Comparison of ENCODE assay signal across 11 cellular contexts in genomic region chr5:150441813-150442698, GRCh38. TPM values are rescaled to one million over a fixed set of nuclear protein-coding genes. Genes with fewer than 3 reads are reported as not detected.
A peak's percentile ranks its signal among the peaks of the same experiment; 100 is the strongest.
DNase-seq lines count a peak whose midpoint lies in the region; ATAC-seq and TF ChIP-seq lines count a peak whose summit lies in the region.
"Had no signal": no experiment of that assay in that cellular context is flagged by ENCODE, and none has a peak within 500 bp of the region (broad histone marks: within the 10 kb centered on the region; RNA-seq: fewer than 3 reads in every experiment).

No MANE protein-coding gene starts in this region.

- 75% methylated on average over 18 of the region's 18 CpGs for whole genome bisulfite sequencing in smooth muscle cell (ENCODE audit: low lambda C conversion rate)

- no peak overlapping the region for H3K4me3 Mint-ChIP-seq in activated naive CD4-positive, alpha-beta T cell treated with anti-CD3 and anti-CD28 coated beads, Interleukin-2, amount 50 U/mL, for 24 hours
- no peak overlapping the region for H3K4me3 Mint-ChIP-seq in activated naive CD4-positive, alpha-beta T cell treated with anti-CD3 and anti-CD28 coated beads, Interleukin-2, amount 10 ng/mL, durations not matched to agents 7 days and 5 days
- no peak overlapping the region for H3K4me3 Mint-ChIP-seq in WTC11
- H3K4me3 Mint-ChIP-seq: dendritic cell treated with granulocyte-macrophage colony-stimulating factor and Interleukin-4, amounts not matched to agents 40 ng/mL and 50 ng/mL, for 4 days had no signal

- no peak for DNase-seq in activated naive CD4-positive, alpha-beta T cell treated with anti-CD3 and anti-CD28 coated beads, Interleukin-2, amount 10 ng/mL, durations not matched to agents 7 days and 5 days
- DNase-seq in WTC11 (ENCODE audit: low spot score) (no peak), left cardiac atrium (peak; percentile 46), NCI-H2227 treated with DMSO at 0.1 percent for 48 hours (lab: John Stamatoyannopoulos, UW) (no peak), smooth muscle cell (lab: John Stamatoyannopoulos, UW; ENCODE audit: unreplicated experiment) (no peak)
- DNase-seq: CD4-positive, CD25-positive, alpha-beta regulatory T cell; NCI-H187 had no signal

- H3K36me3 ChIP-seq in subcutaneous abdominal adipose tissue (ENCODE audit: control insufficient read depth in 5 of 5, insufficient read depth in 5 of 5, low read length in 5 of 5) = peaks cover 6 to 44% (median 40%) of the 10 kb centered on the region in 5 donors
- H3K36me3 ChIP-seq in smooth muscle cell (ENCODE audit: low read depth) = peaks cover 12% of the 10 kb centered on the region

- H3K4me3 ChIP-seq in subcutaneous abdominal adipose tissue (ENCODE audit: low read depth in 1 of 5, low read length in 5 of 5) (peak overlapping the region in 3 of 5 donors; percentile 9 to 33 (median 23)), smooth muscle cell (no peak overlapping the region)

- peaks cover 17% of the 10 kb centered on the region for H3K36me3 Mint-ChIP-seq in activated naive CD4-positive, alpha-beta T cell treated with anti-CD3 and anti-CD28 coated beads, Interleukin-2, amount 50 U/mL, for 24 hours
- H3K36me3 Mint-ChIP-seq in activated naive CD4-positive, alpha-beta T cell treated with anti-CD3 and anti-CD28 coated beads, Interleukin-2, amount 10 ng/mL, durations not matched to agents 7 days and 5 days = peaks cover 40% of the 10 kb centered on the region
- peaks cover 39% of the 10 kb centered on the region for H3K36me3 Mint-ChIP-seq in WTC11

- peak overlapping the region; percentile 30 for H3K27ac ChIP-seq in subcutaneous abdominal adipose tissue (ENCODE audit: low read depth, low read length)
- no peak overlapping the region for H3K27ac ChIP-seq in smooth muscle cell (ENCODE audit: low read depth)

- no peaks in the 10 kb centered on the region for H3K27me3 ChIP-seq in subcutaneous abdominal adipose tissue (ENCODE audit: control insufficient read depth in 5 of 5, insufficient read depth in 4 of 5, low read length in 5 of 5)
- H3K27me3 ChIP-seq in smooth muscle cell (ENCODE audit: low read depth) = no peaks in the 10 kb centered on the region

- TF ChIP-seq CTCF in WTC11 (IDR thresholded peaks at IDR 0.05) (no peak), smooth muscle cell (IDR thresholded peaks at IDR 0.05; ENCODE audit: borderline replicate concordance, insufficient read depth, poor library complexity, severe bottlenecking) (no peak)

- H3K27ac Mint-ChIP-seq in activated naive CD4-positive, alpha-beta T cell treated with anti-CD3 and anti-CD28 coated beads, Interleukin-2, amount 50 U/mL, for 24 hours = peak overlapping the region; percentile 68
- no peak overlapping the region for H3K27ac Mint-ChIP-seq in activated naive CD4-positive, alpha-beta T cell treated with anti-CD3 and anti-CD28 coated beads, Interleukin-2, amount 10 ng/mL, durations not matched to agents 7 days and 5 days
- peak overlapping the region; percentile 82 for H3K27ac Mint-ChIP-seq in WTC11

- peaks cover 24% of the 10 kb centered on the region for H3K4me1 Mint-ChIP-seq in activated naive CD4-positive, alpha-beta T cell treated with anti-CD3 and anti-CD28 coated beads, Interleukin-2, amount 50 U/mL, for 24 hours
- H3K4me1 Mint-ChIP-seq in activated naive CD4-positive, alpha-beta T cell treated with anti-CD3 and anti-CD28 coated beads, Interleukin-2, amount 10 ng/mL, durations not matched to agents 7 days and 5 days = peaks cover 18% of the 10 kb centered on the region
- peaks cover 34% of the 10 kb centered on the region for H3K4me1 Mint-ChIP-seq in WTC11

- CTCF ChIA-PET in activated naive CD4-positive, alpha-beta T cell treated with anti-CD3 and anti-CD28 coated beads, Interleukin-2, amount 10 ng/mL, durations not matched to agents 7 days and 5 days (lab: Charles Lee) = interaction anchor here (0.7 kb wide), 1 partner anchor 15 kb away, joined by 3 read pairs; no protein-coding TSS in a partner anchor
- CTCF ChIA-PET in WTC11 (lab: Charles Lee) = interaction anchor here (0.9 to 2.4 kb wide), 4 partner anchors 8 to 103 kb away, joined by 3 to 12 read pairs (median 4); no protein-coding TSS in a partner anchor

- ATAC-seq in WTC11 = peak; percentile 55
- peak; percentile 59 to 82 for ATAC-seq in left cardiac atrium
- no peak for ATAC-seq in HG02571 (IDR thresholded peaks at IDR 0.05; ENCODE audit: unreplicated experiment)

- H3K4me1 ChIP-seq in subcutaneous abdominal adipose tissue (ENCODE audit: control insufficient read depth in 5 of 5, insufficient read depth in 5 of 5, low read length in 5 of 5) (peaks cover 0 to 16% (median 13%) of the 10 kb centered on the region in 5 donors), smooth muscle cell (ENCODE audit: low read depth) (no peaks in the 10 kb centered on the region)

- no peak overlapping the region for H3K4me2 ChIP-seq in smooth muscle cell

- H3K9ac ChIP-seq in subcutaneous abdominal adipose tissue (ENCODE audit: low read length in 5 of 5) (peak overlapping the region in 2 of 5 donors; percentile 11 to 21), smooth muscle cell (ENCODE audit: low read depth) (no peak overlapping the region)

- H3K79me2 ChIP-seq in smooth muscle cell (ENCODE audit: low read depth) = peaks cover 13% of the 10 kb centered on the region

- no peak overlapping the region for H2AFZ ChIP-seq in smooth muscle cell (ENCODE audit: low read depth)

- peaks cover 39% of the 10 kb centered on the region for H4K20me1 ChIP-seq in smooth muscle cell (ENCODE audit: low read depth)

- no peaks in the 10 kb centered on the region for H3K9me3 Mint-ChIP-seq in activated naive CD4-positive, alpha-beta T cell treated with anti-CD3 and anti-CD28 coated beads, Interleukin-2, amount 50 U/mL, for 24 hours
- H3K9me3 Mint-ChIP-seq in activated naive CD4-positive, alpha-beta T cell treated with anti-CD3 and anti-CD28 coated beads, Interleukin-2, amount 10 ng/mL, durations not matched to agents 7 days and 5 days = no peaks in the 10 kb centered on the region
- no peaks in the 10 kb centered on the region for H3K9me3 Mint-ChIP-seq in WTC11
- H3K9me3 Mint-ChIP-seq: CD4-positive, CD25-positive, alpha-beta regulatory T cell; dendritic cell treated with granulocyte-macrophage colony-stimulating factor and Interleukin-4, amounts not matched to agents 40 ng/mL and 50 ng/mL, for 4 days had no signal

- peaks cover 30% of the 10 kb centered on the region for H3F3A ChIP-seq in smooth muscle cell (ENCODE audit: low read depth)

- no peaks in the 10 kb centered on the region for H3K27me3 Mint-ChIP-seq in activated naive CD4-positive, alpha-beta T cell treated with anti-CD3 and anti-CD28 coated beads, Interleukin-2, amount 50 U/mL, for 24 hours
- peaks cover 1% of the 10 kb centered on the region for H3K27me3 Mint-ChIP-seq in activated naive CD4-positive, alpha-beta T cell treated with anti-CD3 and anti-CD28 coated beads, Interleukin-2, amount 10 ng/mL, durations not matched to agents 7 days and 5 days
- H3K27me3 Mint-ChIP-seq in WTC11 (ENCODE audit: low read depth) = no peaks in the 10 kb centered on the region
- H3K27me3 Mint-ChIP-seq: CD4-positive, CD25-positive, alpha-beta regulatory T cell had no signal

- H3K9me3 ChIP-seq in subcutaneous abdominal adipose tissue (ENCODE audit: control insufficient read depth in 5 of 5, low read length in 5 of 5) (no peaks in the 10 kb centered on the region), smooth muscle cell (replicated peaks; ENCODE audit: low read depth) (no peaks in the 10 kb centered on the region)

- POLR2A ChIA-PET in WTC11 (lab: Charles Lee) = interaction anchor here (0.7 to 1.6 kb wide), 3 partner anchors 15 to 32 kb away, joined by 3 to 6 read pairs (median 3); no protein-coding TSS in a partner anchor

- intact Hi-C loops in left cardiac atrium (cut with DNase I) = no loop called here

TF ChIP-seq in WTC11, 78 proteins besides CTCF, POLR2A, EP300 and RAD21:
- TF ChIP-seq FOXP4 (CRISPR knock-in tag; IDR thresholded peaks at IDR 0.05) = no peak
- no peak for TF ChIP-seq ZNF317 (CRISPR knock-in tag; IDR thresholded peaks at IDR 0.05; ENCODE audit: borderline replicate concordance, low read depth)
- TF ChIP-seq ETV6 (CRISPR knock-in tag; IDR thresholded peaks at IDR 0.05) = 0 out of 2 replicates have a peak, but pooled peaks have one; percentile 31

RNA-seq across cellular contexts. Expression of gene RPS14, which starts 7.5 kb away (rescaled TPM):
- 2,564 to 2,814 TPM (median 2,812 TPM) in 3 replicates for total RNA-seq in WTC11 (2021)
- 1,000 to 10,000 TPM; 1,239 to 1,275 TPM for total RNA-seq in left cardiac atrium
- 2,252 and 2,349 TPM in 2 replicates for total RNA-seq in smooth muscle cell
- 1,004 and 1,045 TPM in 2 replicates for polyA plus RNA-seq in smooth muscle cell

RNA-seq across cellular contexts. Expression of gene CD74, which starts 29.3 kb away (rescaled TPM):
- total RNA-seq in WTC11 (2021) = 28.2 to 47.6 TPM (median 44.3 TPM) in 3 replicates
- 100 to 1,000 TPM; 255 to 433 TPM for total RNA-seq in left cardiac atrium
- 0.90 and 2.7 TPM in 2 replicates for total RNA-seq in smooth muscle cell
- 3.9 and 9.3 TPM in 2 replicates for polyA plus RNA-seq in smooth muscle cell
